In the genomic region with DNA sequence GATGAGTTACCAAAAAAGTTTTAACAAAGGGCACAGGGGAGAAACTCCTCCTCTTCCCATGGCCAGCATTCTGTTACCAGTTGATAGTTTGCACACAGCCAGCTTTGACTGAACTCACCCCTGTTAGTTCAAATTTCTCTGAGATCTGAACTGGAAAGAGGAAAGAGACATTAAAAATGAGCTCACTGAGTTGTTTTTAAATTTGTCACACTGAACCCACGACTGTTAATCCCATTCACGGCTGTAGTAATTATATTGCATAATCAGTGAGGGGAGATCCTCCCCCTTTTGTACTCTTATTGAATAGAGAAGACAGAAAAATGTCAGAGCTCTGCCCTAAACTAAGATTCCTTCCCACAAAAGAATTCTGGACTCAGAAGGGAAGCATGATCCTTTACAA, we compare ENCODE assay signal across 22 cellular contexts. TPM values are rescaled to one million over a fixed set of nuclear protein-coding genes. Genes with fewer than 3 reads are reported as not detected.
DNase-seq lines count a peak whose midpoint lies in the region; ATAC-seq, FAIRE-seq and TF ChIP-seq lines count a peak whose summit lies in the region.
"Had no signal": no experiment of that assay in that cellular context is flagged by ENCODE, and none has a peak within 500 bp of the region (broad histone marks: within the 10 kb centered on the region; RNA-seq: fewer than 3 reads in every experiment).

No MANE protein-coding gene starts in this region.

- TF ChIP-seq POLR2A in NB4 (IDR thresholded peaks at IDR 0.05; ENCODE audit: extremely low read depth, insufficient read length), result no peak

- H3K27me3 Mint-ChIP-seq in GM23338 (ENCODE audit: insufficient read depth, low read depth, poor library complexity), result no peaks in the 10 kb centered on the region

- H3K4me1 ChIP-seq in GM23338 (ENCODE audit: insufficient read depth) (peaks cover 7% of the 10 kb centered on the region), keratinocyte (ENCODE audit: control insufficient read depth, extremely low read depth, insufficient read depth, low read length) (peaks cover 6% of the 10 kb centered on the region)
- H3K4me1 ChIP-seq: BLaER1, HAP-1 had no signal

- H3K27ac ChIP-seq in GM23338 (ENCODE audit: low read depth) (no peak overlapping the region), keratinocyte (ENCODE audit: control insufficient read depth, insufficient read depth, low read length) (no peak overlapping the region)
- H3K27ac ChIP-seq: BLaER1, KMS-11 had no signal

- H3K9me1 ChIP-seq in keratinocyte (ENCODE audit: control insufficient read depth, extremely low read depth, insufficient read depth, low read length), result no peaks in the 10 kb centered on the region

- H3K9me2 ChIP-seq in GM23338 (ENCODE audit: insufficient read depth), result no peaks in the 10 kb centered on the region

- dilution Hi-C loops in keratinocyte (cut with MboI; ENCODE audit: extremely low pct_ligation_motif_present, low sequenced_read_pairs), result no loop called here

- H3K4me2 ChIP-seq in GM23338, result no peak overlapping the region
- H3K4me2 ChIP-seq in keratinocyte (ENCODE audit: control insufficient read depth, extremely low read depth, insufficient read depth, low read depth, low read length), result no peak overlapping the region
- H3K4me2 ChIP-seq: BLaER1, KMS-11 had no signal

- DNase-seq in GM03348 (ENCODE audit: low spot score) (peak; percentile 24), GM23338 (ENCODE audit: low spot score) (no peak), NB4 (ENCODE audit: low read depth) (peak; percentile 42), keratinocyte (ENCODE audit: low read depth, low spot score) (no peak), NCI-H524 treated with DMSO at 0.1 percent for 48 hours (lab: John Stamatoyannopoulos, UW) (no peak), NCI-H2227 treated with DMSO at 0.1 percent for 48 hours (lab: John Stamatoyannopoulos, UW) (no peak)
- DNase-seq: ACHN; CD4-positive, alpha-beta T cell; COR-L47; DMS79; NCI-H1092; NCI-H1436; NCI-H187 treated with DMSO at 0.1 percent for 48 hours; NCI-H226; NCI-H510A treated with DMSO at 0.1 percent for 48 hours; NCI-H82; PC-3; Right ventricle myocardium superior had no signal

- H3K4me1 Mint-ChIP-seq in GM23338, result peaks cover 20% of the 10 kb centered on the region

- H3K36me3 Mint-ChIP-seq in GM23338 (ENCODE audit: low read depth), result no peaks in the 10 kb centered on the region

- H4K20me1 ChIP-seq in GM23338 (replicated peaks; ENCODE audit: insufficient read depth), result no peaks in the 10 kb centered on the region
- no peaks in the 10 kb centered on the region for H4K20me1 ChIP-seq in keratinocyte (ENCODE audit: control insufficient read depth, extremely low read depth, insufficient read depth, low read length)
- H4K20me1 ChIP-seq: BLaER1 had no signal

- no peak overlapping the region for H3K9ac ChIP-seq in keratinocyte (ENCODE audit: control insufficient read depth, extremely low read depth, insufficient read depth, low read length)
- H3K9ac ChIP-seq: BLaER1, KMS-11 had no signal

- H3F3A ChIP-seq in GM23338 (replicated peaks; ENCODE audit: low read depth), result no peaks in the 10 kb centered on the region

- no peaks in the 10 kb centered on the region for H3K36me3 ChIP-seq in GM23338 (ENCODE audit: insufficient read depth)
- H3K36me3 ChIP-seq in keratinocyte (ENCODE audit: control insufficient read depth in 2 of 2, extremely low read depth in 1 of 2, insufficient read depth in 2 of 2, low read length in 2 of 2), result no peaks in the 10 kb centered on the region
- H3K36me3 ChIP-seq: BLaER1, HAP-1 had no signal

- H3K4me3 Mint-ChIP-seq in GM23338, result no peak overlapping the region
- H3K4me3 Mint-ChIP-seq: CD4-positive, alpha-beta T cell had no signal

- H3K4me3 ChIP-seq in GM23338 (no peak overlapping the region), NB4 (ENCODE audit: low read depth, low read length) (no peak overlapping the region), keratinocyte (ENCODE audit: control insufficient read depth in 2 of 3, extremely low read depth in 1 of 3, insufficient read depth in 2 of 3, low read depth in 1 of 3, low read length in 3 of 3) (no peak overlapping the region)
- H3K4me3 ChIP-seq: BLaER1, HAP-1 had no signal

- H2AFZ ChIP-seq in GM23338 (peak overlapping the region; percentile 63; the same call in 1 of the 2 replicates), keratinocyte (ENCODE audit: control insufficient read depth, low read length) (peak overlapping the region; percentile 30)

- H3K9me3 Mint-ChIP-seq in GM23338, result no peaks in the 10 kb centered on the region
- H3K9me3 Mint-ChIP-seq: CD4-positive, alpha-beta T cell had no signal

- no peak for FAIRE-seq in keratinocyte (lab: Jason Lieb, UNC)

- TF ChIP-seq CTCF in GM23338 (conservative IDR thresholded peaks at IDR 0.05; ENCODE audit: low read depth in 2 of 2), result no peak
- TF ChIP-seq CTCF in NB4 (IDR thresholded peaks at IDR 0.05; ENCODE audit: low read depth, low read length), result no peak
- no peak for TF ChIP-seq CTCF in keratinocyte (optimal IDR thresholded peaks at IDR 0.05 in 1 of 3, IDR thresholded peaks at IDR 0.05 in 1 of 3, conservative IDR thresholded peaks at IDR 0.05 in 1 of 3; ENCODE audit: extremely low read depth in 1 of 3, insufficient read depth in 2 of 3, low read length in 3 of 3)

- H3K27ac Mint-ChIP-seq in GM23338, result no peak overlapping the region
- H3K27ac Mint-ChIP-seq: CD4-positive, alpha-beta T cell had no signal

- H3K79me2 ChIP-seq in GM23338 (replicated peaks; ENCODE audit: insufficient read depth) (no peaks in the 10 kb centered on the region), keratinocyte (ENCODE audit: control insufficient read depth, insufficient read depth, low read length) (no peaks in the 10 kb centered on the region)

- H3K27me3 ChIP-seq in GM23338 (ENCODE audit: insufficient read depth), result no peaks in the 10 kb centered on the region
- H3K27me3 ChIP-seq in keratinocyte (ENCODE audit: control insufficient read depth, extremely low read depth, insufficient read depth, low read length), result no peaks in the 10 kb centered on the region
- H3K27me3 ChIP-seq: BLaER1 had no signal

- no peaks in the 10 kb centered on the region for H3K9me3 ChIP-seq in keratinocyte (ENCODE audit: control insufficient read depth, low read depth, low read length)
- H3K9me3 ChIP-seq: BLaER1, HAP-1 had no signal

- ATAC-seq in GM23338 (no peak), GM19328 (IDR thresholded peaks at IDR 0.05; ENCODE audit: unreplicated experiment) (no peak)
- ATAC-seq: PC-3 had no signal

TF ChIP-seq in GM23338, 12 proteins besides CTCF, POLR2A, EP300 and RAD21 (continues in another document):
- TF ChIP-seq ZNF114 (CRISPR knock-in tag; IDR thresholded peaks at IDR 0.05) (no peak), EZH2 (IDR thresholded peaks at IDR 0.05; ENCODE audit: low read depth, unreplicated experiment) (no peak)
- TF ChIP-seq, protein P1, sequence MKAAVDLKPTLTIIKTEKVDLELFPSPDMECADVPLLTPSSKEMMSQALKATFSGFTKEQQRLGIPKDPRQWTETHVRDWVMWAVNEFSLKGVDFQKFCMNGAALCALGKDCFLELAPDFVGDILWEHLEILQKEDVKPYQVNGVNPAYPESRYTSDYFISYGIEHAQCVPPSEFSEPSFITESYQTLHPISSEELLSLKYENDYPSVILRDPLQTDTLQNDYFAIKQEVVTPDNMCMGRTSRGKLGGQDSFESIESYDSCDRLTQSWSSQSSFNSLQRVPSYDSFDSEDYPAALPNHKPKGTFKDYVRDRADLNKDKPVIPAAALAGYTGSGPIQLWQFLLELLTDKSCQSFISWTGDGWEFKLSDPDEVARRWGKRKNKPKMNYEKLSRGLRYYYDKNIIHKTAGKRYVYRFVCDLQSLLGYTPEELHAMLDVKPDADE (IDR thresholded peaks at IDR 0.05), result no peak
- TF ChIP-seq, protein P2, sequence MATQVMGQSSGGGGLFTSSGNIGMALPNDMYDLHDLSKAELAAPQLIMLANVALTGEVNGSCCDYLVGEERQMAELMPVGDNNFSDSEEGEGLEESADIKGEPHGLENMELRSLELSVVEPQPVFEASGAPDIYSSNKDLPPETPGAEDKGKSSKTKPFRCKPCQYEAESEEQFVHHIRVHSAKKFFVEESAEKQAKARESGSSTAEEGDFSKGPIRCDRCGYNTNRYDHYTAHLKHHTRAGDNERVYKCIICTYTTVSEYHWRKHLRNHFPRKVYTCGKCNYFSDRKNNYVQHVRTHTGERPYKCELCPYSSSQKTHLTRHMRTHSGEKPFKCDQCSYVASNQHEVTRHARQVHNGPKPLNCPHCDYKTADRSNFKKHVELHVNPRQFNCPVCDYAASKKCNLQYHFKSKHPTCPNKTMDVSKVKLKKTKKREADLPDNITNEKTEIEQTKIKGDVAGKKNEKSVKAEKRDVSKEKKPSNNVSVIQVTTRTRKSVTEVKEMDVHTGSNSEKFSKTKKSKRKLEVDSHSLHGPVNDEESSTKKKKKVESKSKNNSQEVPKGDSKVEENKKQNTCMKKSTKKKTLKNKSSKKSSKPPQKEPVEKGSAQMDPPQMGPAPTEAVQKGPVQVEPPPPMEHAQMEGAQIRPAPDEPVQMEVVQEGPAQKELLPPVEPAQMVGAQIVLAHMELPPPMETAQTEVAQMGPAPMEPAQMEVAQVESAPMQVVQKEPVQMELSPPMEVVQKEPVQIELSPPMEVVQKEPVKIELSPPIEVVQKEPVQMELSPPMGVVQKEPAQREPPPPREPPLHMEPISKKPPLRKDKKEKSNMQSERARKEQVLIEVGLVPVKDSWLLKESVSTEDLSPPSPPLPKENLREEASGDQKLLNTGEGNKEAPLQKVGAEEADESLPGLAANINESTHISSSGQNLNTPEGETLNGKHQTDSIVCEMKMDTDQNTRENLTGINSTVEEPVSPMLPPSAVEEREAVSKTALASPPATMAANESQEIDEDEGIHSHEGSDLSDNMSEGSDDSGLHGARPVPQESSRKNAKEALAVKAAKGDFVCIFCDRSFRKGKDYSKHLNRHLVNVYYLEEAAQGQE (IDR thresholded peaks at IDR 0.05; ENCODE audit: unreplicated experiment), result no peak

RNA-seq across cellular contexts. Expression of a gene that starts 17.5 kb away (rescaled TPM):
- 42.5 and 43.7 TPM in 2 replicates for total RNA-seq in GM23338 (2014; rRNA removed; shearing (Covaris generic))
- 14.8 and 16.8 TPM in 2 replicates for polyA plus RNA-seq in GM23338 (2016; fragmentation: Nextera tagmentation; extraction: Ambion mirVana)
- polyA plus RNA-seq in keratinocyte, result 254 to 286 TPM (median 255 TPM) in 3 replicates
- 2,196 TPM for polyA plus RNA-seq in keratinocyte (2011; ENCODE audit: low read depth)
- polyA plus RNA-seq in keratinocyte (2011; cell fraction: cytosol; rRNA removed), result 184 and 222 TPM in 2 replicates
- 932 and 1,129 TPM in 2 replicates for polyA plus RNA-seq in keratinocyte (2011; cell fraction: nucleus; rRNA removed)
- 346 and 943 TPM in 2 replicates for polyA plus RNA-seq in keratinocyte (2012; ENCODE audit: low replicate concordance)
- polyA minus RNA-seq in keratinocyte, result 431 to 618 TPM (median 497 TPM) in 3 replicates
- 239 TPM for polyA minus RNA-seq in keratinocyte (2011; cell fraction: cytosol; rRNA and poly(A)+ RNA removed)
- 1,008 and 1,842 TPM in 2 replicates for polyA minus RNA-seq in keratinocyte (2011; cell fraction: nucleus; rRNA and poly(A)+ RNA removed)

Comparison
In these comparisons a context has a peak if more than half of its experiments do, and no peak if none do; other contexts are left out.
1. DNase-seq: peak in GM03348 (single experiment) and NB4 (single experiment); none in GM23338 (single experiment), keratinocyte (single experiment), NCI-H524 treated with DMSO at 0.1 percent for 48 hours (single experiment) and NCI-H2227 treated with DMSO at 0.1 percent for 48 hours (single experiment).
2. RNA of a gene that starts 17.5 kb away (polyA plus RNA-seq): 184 to 2,196 TPM in keratinocyte; 14.8 to 16.8 TPM in GM23338; every median in the first group is over 10 times any median in the second.